ENCODE assay signal across 1 cellular context in genomic region chr1:239929317-239929716, GRCh38.
TF ChIP-seq lines count a peak whose summit lies in the region.

No MANE protein-coding gene starts in this region.

TF ChIP-seq in SK-N-SH, 30 proteins besides CTCF, POLR2A, EP300 and RAD21 (continued from another document):
- TF ChIP-seq GABPA (IDR thresholded peaks at IDR 0.05; ENCODE audit: low read depth) = no peak
- TF ChIP-seq RFX5 (IDR thresholded peaks at IDR 0.05; ENCODE audit: low read length) = no peak
- no peak for TF ChIP-seq JUND (IDR thresholded peaks at IDR 0.05)
